ENCODE assay signal across 22 cellular contexts in the genomic region with DNA sequence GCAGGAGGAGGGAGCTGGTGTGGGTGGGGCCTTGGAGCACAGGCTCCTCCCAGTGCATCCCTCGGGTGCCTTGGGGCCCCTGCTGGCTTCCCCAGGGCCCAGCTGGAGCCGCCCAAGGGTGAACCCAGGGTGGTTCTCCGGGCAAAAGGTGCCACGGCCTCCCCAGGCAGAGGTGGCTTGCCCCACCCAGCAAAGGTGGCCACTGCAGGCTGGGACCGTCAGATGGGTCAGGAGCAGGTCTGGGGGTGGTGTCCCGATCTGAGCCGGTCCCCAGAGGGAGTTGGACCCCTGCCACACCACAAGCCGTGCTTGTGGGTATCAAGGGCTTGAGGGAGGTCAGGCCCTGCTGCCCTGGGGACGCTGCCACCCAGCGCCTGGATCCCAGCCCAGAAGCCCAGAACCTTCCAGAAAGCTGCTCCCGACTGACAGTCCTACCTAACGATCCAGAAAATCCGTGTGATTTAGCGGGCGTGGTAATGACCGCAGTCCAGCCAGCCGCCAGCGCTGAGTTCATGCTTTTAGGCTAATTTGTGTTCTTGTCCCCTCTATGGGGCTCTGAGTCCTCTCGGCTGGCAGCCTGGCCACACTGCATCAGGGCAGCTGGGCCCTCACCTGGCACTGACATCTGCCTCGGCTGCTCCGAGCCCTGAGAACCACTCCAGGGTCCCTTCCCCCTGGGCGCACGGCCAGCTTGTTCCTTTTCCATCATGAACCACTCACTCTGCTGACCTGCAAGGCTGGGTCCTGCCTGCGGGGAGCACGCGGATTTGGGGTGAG. TPM values are rescaled to one million over a fixed set of nuclear protein-coding genes. Genes with fewer than 3 reads are reported as not detected.
DNase-seq lines count a peak whose midpoint lies in the region; ATAC-seq and TF ChIP-seq lines count a peak whose summit lies in the region.
"Had no signal": no experiment of that assay in that cellular context is flagged by ENCODE, and none has a peak within 500 bp of the region (broad histone marks: within the 10 kb centered on the region; RNA-seq: fewer than 3 reads in every experiment).

No MANE protein-coding gene starts in this region.

- H3K36me3 ChIP-seq in BLaER1: peaks cover 43% of the 10 kb centered on the region
- no peaks in the 10 kb centered on the region for H3K36me3 ChIP-seq in KMS-11 (ENCODE audit: insufficient read depth)
- H3K36me3 ChIP-seq in left lung: peaks cover 0 to 39% of the 10 kb centered on the region in 2 donors
- H3K36me3 ChIP-seq in mesendoderm (ENCODE audit: control insufficient read depth, insufficient read depth, low read length): peaks cover 3% of the 10 kb centered on the region
- H3K36me3 ChIP-seq: ovary had no signal

- H2BK5ac ChIP-seq in mesendoderm (ENCODE audit: low read length): no peak overlapping the region

- H3K56ac ChIP-seq in mesendoderm (ENCODE audit: low read length): no peak overlapping the region

- H3K27ac ChIP-seq in BLaER1: no peak overlapping the region
- no peak overlapping the region for H3K27ac ChIP-seq in KMS-11
- H3K27ac ChIP-seq in RWPE1: peak overlapping the region; percentile 51
- no peak overlapping the region for H3K27ac ChIP-seq in left lung
- H3K27ac ChIP-seq in CD4-positive, alpha-beta T cell (ENCODE audit: low read depth, low read length): no peak overlapping the region
- H3K27ac ChIP-seq in mesendoderm (ENCODE audit: low read depth, low read length): no peak overlapping the region
- H3K27ac ChIP-seq: ovary, SJSA1 had no signal

- no peak overlapping the region for H3K18ac ChIP-seq in mesendoderm (ENCODE audit: low read length)

- H3K9ac ChIP-seq in BLaER1 (no peak overlapping the region), KMS-11 (no peak overlapping the region), mesendoderm (ENCODE audit: low read length) (no peak overlapping the region)

- no peak overlapping the region for H2AK5ac ChIP-seq in mesendoderm (ENCODE audit: low read length)

- no peak overlapping the region for H3K4me3 Mint-ChIP-seq in CD4-positive, alpha-beta T cell
- H3K4me3 Mint-ChIP-seq: activated CD4-positive, alpha-beta T cell treated with anti-CD3 and anti-CD28 coated beads for 36 hours; type B pancreatic cell had no signal

- intact Hi-C loops in left lung (cut with DNase I): no loop called here
- intact Hi-C loops in CD4-positive, alpha-beta T cell (cut with DNase I, micrococcal nuclease): no loop called here

- no peak overlapping the region for H2AFZ ChIP-seq in KMS-11 (ENCODE audit: low read depth)

- H3K4me1 Mint-ChIP-seq in CD4-positive, alpha-beta T cell (ENCODE audit: low read depth): peaks cover 13% of the 10 kb centered on the region

- no CpG with 5 or more reads among the region's 26 CpGs for WGBS in mesendoderm (ENCODE audit: extremely low coverage, insufficient coverage, low lambda C conversion rate)

- H3K27me3 ChIP-seq in BLaER1 (peaks cover 59% of the 10 kb centered on the region), KMS-11 (ENCODE audit: insufficient read depth, low read depth) (peaks cover 16% of the 10 kb centered on the region; the same call in 1 of the 2 replicates), left lung (peaks cover 46 to 57% of the 10 kb centered on the region in 2 donors), mesendoderm (ENCODE audit: insufficient read depth, low read length, poor library complexity) (no peaks in the 10 kb centered on the region)
- peaks cover 20% of the 10 kb centered on the region for H3K27me3 ChIP-seq in CD4-positive, alpha-beta T cell (ENCODE audit: control insufficient read depth, insufficient read depth, low read length)

- H3K23ac ChIP-seq in mesendoderm (ENCODE audit: low read length): no peak overlapping the region

- no peak overlapping the region for H2BK120ac ChIP-seq in mesendoderm (ENCODE audit: low read depth, low read length)

- no peaks in the 10 kb centered on the region for H3K9me3 ChIP-seq in BLaER1
- no peaks in the 10 kb centered on the region for H3K9me3 ChIP-seq in left lung
- no peaks in the 10 kb centered on the region for H3K9me3 ChIP-seq in CD4-positive, alpha-beta T cell (ENCODE audit: control insufficient read depth, low read length)
- H3K9me3 ChIP-seq: ovary had no signal

- peaks cover 64% of the 10 kb centered on the region for H4K20me1 ChIP-seq in BLaER1
- no peaks in the 10 kb centered on the region for H4K20me1 ChIP-seq in KMS-11 (ENCODE audit: insufficient read depth)

- no peak overlapping the region for H4K8ac ChIP-seq in mesendoderm (ENCODE audit: low read depth, low read length)

- H3K4me3 ChIP-seq in BLaER1 (no peak overlapping the region), KMS-11 (IDR thresholded peaks at IDR 0.05; ENCODE audit: insufficient read depth, low read depth, low read length) (no peak overlapping the region), left lung (no peak overlapping the region), mesendoderm (ENCODE audit: low read length) (no peak overlapping the region)
- H3K4me3 ChIP-seq: ovary, SJSA1 had no signal

- no peaks in the 10 kb centered on the region for H3K79me1 ChIP-seq in mesendoderm (ENCODE audit: low read length)

- H3K4me2 ChIP-seq in BLaER1 (peak overlapping the region; percentile 67), KMS-11 (peak overlapping the region; percentile 73; the same call in 1 of the 2 replicates), mesendoderm (ENCODE audit: low read length) (no peak overlapping the region)

- POLR2A ChIA-PET in RWPE1 (lab: Yijun Ruan, JAX; ENCODE audit: low non-redundant PET): no interaction called here
- POLR2A ChIA-PET in CD4-positive, alpha-beta T cell (lab: Charles Lee): interaction anchor here (0.6 to 1.3 kb wide), 2 partner anchors 11 to 97 kb away, joined by 3 to 5 read pairs; a partner anchor contains a TSS

- no peak overlapping the region for H3K4ac ChIP-seq in mesendoderm (ENCODE audit: low read depth, low read length)

- H3K27ac Mint-ChIP-seq in CD4-positive, alpha-beta T cell: no peak overlapping the region
- H3K27ac Mint-ChIP-seq: activated CD4-positive, alpha-beta T cell treated with anti-CD3 and anti-CD28 coated beads for 36 hours; type B pancreatic cell had no signal

- no peaks in the 10 kb centered on the region for H3K79me2 ChIP-seq in KMS-11 (ENCODE audit: insufficient read depth, low read depth)
- no peaks in the 10 kb centered on the region for H3K79me2 ChIP-seq in mesendoderm (ENCODE audit: control insufficient read depth, insufficient read depth, low read length)

- no peak overlapping the region for H4K5ac ChIP-seq in mesendoderm (ENCODE audit: low read length)

- H3K27me3 Mint-ChIP-seq in CD4-positive, alpha-beta T cell: peaks cover 24% of the 10 kb centered on the region

- CTCF ChIA-PET in RWPE1 (lab: Yijun Ruan, JAX): interaction anchor here (0.6 to 1.6 kb wide), 4 partner anchors 25 to 198 kb away, joined by 3 to 4 read pairs (median 4); no protein-coding TSS in a partner anchor
- CTCF ChIA-PET in CD4-positive, alpha-beta T cell (lab: Charles Lee): interaction anchor here (1.5 kb wide), 1 partner anchor 249 kb away, joined by 3 read pairs; no protein-coding TSS in a partner anchor

- ATAC-seq in left lung: peak; percentile 64
- ATAC-seq in GM18907 (IDR thresholded peaks at IDR 0.05; ENCODE audit: unreplicated experiment): no peak
- no peak for ATAC-seq in CD4-positive, alpha-beta T cell (ENCODE audit: poor library complexity)
- ATAC-seq: activated CD4-positive, alpha-beta T cell treated with anti-CD3 and anti-CD28 coated beads for 36 hours had no signal

- TF ChIP-seq CTCF in KMS-11 (conservative IDR thresholded peaks at IDR 0.05; ENCODE audit: low read depth, low read length) (no peak), RWPE1 (conservative IDR thresholded peaks at IDR 0.05; ENCODE audit: low read depth) (no peak), left lung (IDR thresholded peaks at IDR 0.05) (no peak)
- no peak for TF ChIP-seq CTCF in CD4-positive, alpha-beta T cell (IDR thresholded peaks at IDR 0.05)

- no peak overlapping the region for H2BK15ac ChIP-seq in mesendoderm (replicated peaks; ENCODE audit: low read depth)

- no peaks in the 10 kb centered on the region for H3K9me3 Mint-ChIP-seq in CD4-positive, alpha-beta T cell
- H3K9me3 Mint-ChIP-seq: type B pancreatic cell had no signal

- DNase-seq in RWPE1 (ENCODE audit: low spot score): no peak
- DNase-seq in left lung: peak in 1 of 2 donors; percentile 63
- no peak for DNase-seq in NCI-H748 (lab: John Stamatoyannopoulos, UW; ENCODE audit: unreplicated experiment)
- DNase-seq in CD4-positive, alpha-beta T cell: no peak
- no peak for DNase-seq in mesendoderm
- DNase-seq: activated CD4-positive, alpha-beta T cell treated with anti-CD3 and anti-CD28 coated beads for 36 hours; activated CD8-positive, alpha-beta memory T cell treated with anti-CD3 and anti-CD28 coated beads, Interleukin-2, amount 50 U/mL, for 48 hours; activated naive CD4-positive, alpha-beta T cell; aorta; NK-92 treated with Interleukin-12 subunit alpha and Interleukin-12 subunit beta, amount 100 ng/mL, for 24 hours; ovary; stimulated activated naive CD4-positive, alpha-beta T cell; T-helper 9 cell had no signal

- H3K4me1 ChIP-seq in BLaER1: peaks cover 28% of the 10 kb centered on the region
- peaks cover 22% of the 10 kb centered on the region for H3K4me1 ChIP-seq in KMS-11 (ENCODE audit: low read depth, poor library complexity, severe bottlenecking)
- peaks cover 0 to 10% of the 10 kb centered on the region in 2 donors for H3K4me1 ChIP-seq in left lung
- no peaks in the 10 kb centered on the region for H3K4me1 ChIP-seq in mesendoderm (ENCODE audit: control insufficient read depth, low read depth, low read length)

- H3K36me3 Mint-ChIP-seq in CD4-positive, alpha-beta T cell (ENCODE audit: low read depth): peaks cover 23% of the 10 kb centered on the region

RNA-seq across cellular contexts. Expression of a gene that starts 5.0 kb away (rescaled TPM):
- total RNA-seq in left lung: 1 to 10 TPM in 1 of 2 donors, not detected in 1; 2.7 TPM
- total RNA-seq in CD4-positive, alpha-beta T cell: under 1 TPM; 0.17 to 0.22 TPM
- polyA plus RNA-seq in mesendoderm (2013, experiment 1 of 2): 0.06 TPM
- polyA plus RNA-seq in mesendoderm (2013, experiment 2 of 2): 0.10 TPM
- total RNA-seq: SJSA1 had no signal
- polyA plus RNA-seq: aorta had no signal

RNA-seq across cellular contexts. Expression of a gene that starts 11.1 kb away (rescaled TPM):
- 10 to 100 TPM; 36.1 to 40.7 TPM for total RNA-seq in left lung
- total RNA-seq in CD4-positive, alpha-beta T cell: 10 to 100 TPM; 16.8 to 17.1 TPM
- polyA plus RNA-seq in mesendoderm (2013, experiment 1 of 2): 61.9 TPM
- 58.1 TPM for polyA plus RNA-seq in mesendoderm (2013, experiment 2 of 2)

RNA-seq across cellular contexts. Expression of a gene that starts 25.7 kb away (rescaled TPM):
- total RNA-seq in left lung: 100 to 1,000 TPM; 135 to 154 TPM
- 100 to 1,000 TPM; 388 to 390 TPM for total RNA-seq in CD4-positive, alpha-beta T cell
- 82.5 TPM for polyA plus RNA-seq in mesendoderm (2013, experiment 1 of 2)
- polyA plus RNA-seq in mesendoderm (2013, experiment 2 of 2): 81.3 TPM

RNA-seq across cellular contexts. Expression of a gene that starts 26.1 kb away (rescaled TPM):
- total RNA-seq in left lung: not detected
- total RNA-seq in CD4-positive, alpha-beta T cell: not detected
- polyA plus RNA-seq in mesendoderm (2013, experiment 1 of 2): not detected
- polyA plus RNA-seq in mesendoderm (2013, experiment 2 of 2): not detected
- total RNA-seq: activated CD4-positive, alpha-beta T cell treated with anti-CD3 and anti-CD28 coated beads for 36 hours; aorta; mucosa of gallbladder; ovary; SJSA1; smooth muscle cell had no signal
- polyA plus RNA-seq: aorta, esophagus, keratinocyte, ovary, smooth muscle cell had no signal

RNA-seq across cellular contexts. Expression of a gene that starts 31.2 kb away (rescaled TPM):
- 100 to 1,000 TPM; 250 to 259 TPM for total RNA-seq in left lung
- total RNA-seq in CD4-positive, alpha-beta T cell: 100 to 1,000 TPM; 307 to 318 TPM
- polyA plus RNA-seq in mesendoderm (2013, experiment 1 of 2): 595 TPM
- 606 TPM for polyA plus RNA-seq in mesendoderm (2013, experiment 2 of 2)
